In genomic region chr21:17679002-17679600, GRCh38 we compare ENCODE assay signal across 8 cellular contexts.
DNase-seq lines count a peak whose midpoint lies in the region; ATAC-seq and TF ChIP-seq lines count a peak whose summit lies in the region.

No MANE protein-coding gene starts in this region.

- H3K4me3 ChIP-seq in astrocyte of the cerebellum (ENCODE audit: low read depth, low read length) = no peak overlapping the region

- in situ Hi-C loops in astrocyte of the cerebellum (cut with HindIII; ENCODE audit: low sequenced_read_pairs) = no loop called here

- peak; percentile 96 for ATAC-seq in HG03432 (IDR thresholded peaks at IDR 0.05; ENCODE audit: unreplicated experiment)

- peak; percentile 60 for TF ChIP-seq CTCF in astrocyte of the cerebellum (IDR thresholded peaks at IDR 0.05; ENCODE audit: low read depth, low read length, missing control alignments)

- DNase-seq in DMS 273 treated with DMSO at 0.1 percent for 48 hours (lab: John Stamatoyannopoulos, UW) (peak; percentile 54), GM19238 (ENCODE audit: insufficient read length, low spot score) (peak; percentile 21), NCI-H446 treated with DMSO at 0.1 percent for 48 hours (lab: John Stamatoyannopoulos, UW) (peak; percentile 69), astrocyte of the cerebellum (ENCODE audit: low read depth) (peak; percentile 58), hepatic stellate cell (ENCODE audit: low spot score) (peak; percentile 34), smooth muscle cell of the brain vasculature (ENCODE audit: low read depth, low spot score) (peak; percentile 15), epidermal melanocyte (ENCODE audit: insufficient read length, low spot score) (no peak)
